Comparison of ENCODE assay signal across 20 cellular contexts in genomic region chr4:102757681-102758080, GRCh38. TPM values are rescaled to one million over a fixed set of nuclear protein-coding genes. Genes with fewer than 3 reads are reported as not detected.
A peak's percentile ranks its signal among the peaks of the same experiment; 100 is the strongest.
DNase-seq lines count a peak whose midpoint lies in the region; ATAC-seq and TF ChIP-seq lines count a peak whose summit lies in the region.
"Had no signal": no experiment of that assay in that cellular context is flagged by ENCODE, and none has a peak within 500 bp of the region (broad histone marks: within the 10 kb centered on the region; RNA-seq: fewer than 3 reads in every experiment).

No MANE protein-coding gene starts in this region.

- H3K56ac ChIP-seq in H9 (ENCODE audit: insufficient read length, low read depth, low read length): no peak overlapping the region

- no peak overlapping the region for H4K5ac ChIP-seq in H9 (ENCODE audit: insufficient read length, low read depth, low read length)

- no peaks in the 10 kb centered on the region for H3K4me1 ChIP-seq in H9 (ENCODE audit: insufficient read depth, low read length)

- H2AFZ ChIP-seq in H9 (ENCODE audit: low read length): no peak overlapping the region

- H3K4me1 Mint-ChIP-seq in H9: peaks cover 26% of the 10 kb centered on the region in 2 experiments
- H3K4me1 Mint-ChIP-seq in central memory CD8-positive, alpha-beta T cell: peaks cover 40% of the 10 kb centered on the region
- H3K4me1 Mint-ChIP-seq in naive B cell: peaks cover 34 to 58% (median 49%) of the 10 kb centered on the region in 3 donors
- H3K4me1 Mint-ChIP-seq in activated T-helper 1 cell treated with anti-CD3 and anti-CD28 coated beads, Interleukin-12 subunit alpha, Interleukin-12 subunit beta, Interleukin-2, Interleukin-4 antibody, amounts not matched to agents 30 ng/mL and 10 ng/mL and 1 ng/mL, durations not matched to agents 14 hours and 24 hours and 36 hours (ENCODE audit: low read depth): peaks cover 31% of the 10 kb centered on the region

- H2BK120ac ChIP-seq in H9 (ENCODE audit: low read depth, low read length, poor library complexity, severe bottlenecking): no peak overlapping the region

- no peak for TF ChIP-seq CTCF in H9 (conservative IDR thresholded peaks at IDR 0.05)

- H3K9ac ChIP-seq in H9 (ENCODE audit: extremely low read depth, insufficient read length, low read length): no peak overlapping the region

- no peaks in the 10 kb centered on the region for H3K27me3 ChIP-seq in H9 (ENCODE audit: insufficient read depth, low read length)
- H3K27me3 ChIP-seq: gastrocnemius medialis, right atrium auricular region had no signal

- H3K27ac ChIP-seq in H9 (ENCODE audit: insufficient read length, low read depth, low read length): no peak overlapping the region
- H3K27ac ChIP-seq: gastrocnemius medialis, right atrium auricular region, thoracic aorta had no signal

- H4K8ac ChIP-seq in H9 (replicated peaks; ENCODE audit: insufficient read length, low read depth, low read length): no peak overlapping the region

- no peak overlapping the region for H4K91ac ChIP-seq in H9 (ENCODE audit: insufficient read length, low read depth, low read length)

- H2BK12ac ChIP-seq in H9 (ENCODE audit: insufficient read length, low read depth, low read length): no peak overlapping the region

- no peak overlapping the region for H2BK15ac ChIP-seq in H9 (ENCODE audit: low read depth, low read length)

- ATAC-seq in central memory CD8-positive, alpha-beta T cell (replicated peaks; ENCODE audit: extremely low read depth, poor library complexity, severe bottlenecking): no peak
- ATAC-seq in naive B cell (ENCODE audit: low read depth in 2 of 2) (no peak), HG03045 (IDR thresholded peaks at IDR 0.05; ENCODE audit: unreplicated experiment) (no peak), HG02840 (IDR thresholded peaks at IDR 0.05; ENCODE audit: low FRiP score, unreplicated experiment) (no peak)
- ATAC-seq: activated CD8-positive, alpha-beta memory T cell treated with anti-CD3 and anti-CD28 coated beads, Interleukin-2, amount 10 ng/mL, durations not matched to agents 7 days and 5 days; gastrocnemius medialis had no signal

- no peaks in the 10 kb centered on the region for H4K20me1 ChIP-seq in H9 (ENCODE audit: control insufficient read depth, insufficient read depth, insufficient read length)

- intact Hi-C loops in activated T-helper 1 cell treated with anti-CD3 and anti-CD28 coated beads, Interleukin-12 subunit alpha, Interleukin-12 subunit beta, Interleukin-2, Interleukin-4 antibody, amounts not matched to agents 30 ng/mL and 10 ng/mL and 1 ng/mL, durations not matched to agents 14 hours and 24 hours and 36 hours (cut with micrococcal nuclease): no loop called here

- no peak overlapping the region for H3K23ac ChIP-seq in H9 (ENCODE audit: insufficient read length, low read depth, low read length)

- H3K27ac Mint-ChIP-seq in H9 (peak overlapping the region in 2 of 3 experiments; percentile 4 to 6; a peak in 3 of 7 replicates), naive B cell (peak overlapping the region; percentile 86 to 100 (median 98))
- H3K27ac Mint-ChIP-seq in central memory CD8-positive, alpha-beta T cell (ENCODE audit: low read depth): peak overlapping the region; percentile 16
- H3K27ac Mint-ChIP-seq in activated T-helper 1 cell treated with anti-CD3 and anti-CD28 coated beads, Interleukin-12 subunit alpha, Interleukin-12 subunit beta, Interleukin-2, Interleukin-4 antibody, amounts not matched to agents 30 ng/mL and 10 ng/mL and 1 ng/mL, durations not matched to agents 14 hours and 24 hours and 36 hours: no peak overlapping the region
- H3K27ac Mint-ChIP-seq: activated CD8-positive, alpha-beta memory T cell treated with anti-CD3 and anti-CD28 coated beads, Interleukin-2, amount 10 ng/mL, durations not matched to agents 7 days and 5 days had no signal

- no peak overlapping the region for H3K18ac ChIP-seq in H9 (ENCODE audit: insufficient read length, low read depth, low read length)

- H3K4me3 Mint-ChIP-seq in H9: no peak overlapping the region
- H3K4me3 Mint-ChIP-seq in central memory CD8-positive, alpha-beta T cell: no peak overlapping the region
- peak overlapping the region in 5 of 8 donors; percentile 1 to 92 (median 80) for H3K4me3 Mint-ChIP-seq in naive B cell
- no peak overlapping the region for H3K4me3 Mint-ChIP-seq in activated T-helper 1 cell treated with anti-CD3 and anti-CD28 coated beads, Interleukin-12 subunit alpha, Interleukin-12 subunit beta, Interleukin-2, Interleukin-4 antibody, amounts not matched to agents 30 ng/mL and 10 ng/mL and 1 ng/mL, durations not matched to agents 14 hours and 24 hours and 36 hours
- H3K4me3 Mint-ChIP-seq: activated CD8-positive, alpha-beta memory T cell treated with anti-CD3 and anti-CD28 coated beads, Interleukin-2, amount 10 ng/mL, durations not matched to agents 7 days and 5 days had no signal

- H3K79me1 ChIP-seq in H9 (ENCODE audit: insufficient read depth, low read depth, low read length, poor library complexity, severe bottlenecking): peaks cover 2% of the 10 kb centered on the region

- peak; percentile 19 for DNase-seq in CD1c-positive myeloid dendritic cell (ENCODE audit: extremely low spot score)
- DNase-seq in H9: no peak
- no peak for DNase-seq in central memory CD8-positive, alpha-beta T cell (ENCODE audit: low spot score in 2 of 2)
- DNase-seq in naive B cell: no peak
- no peak for DNase-seq in activated T-cell treated with anti-CD3 and anti-CD28 coated beads for 4 hours
- no peak for DNase-seq in activated T-helper 1 cell treated with anti-CD3 and anti-CD28 coated beads, Interleukin-12 subunit alpha, Interleukin-12 subunit beta, Interleukin-2, Interleukin-4 antibody, amounts not matched to agents 30 ng/mL and 10 ng/mL and 1 ng/mL, durations not matched to agents 14 hours and 24 hours and 36 hours (ENCODE audit: low spot score)
- DNase-seq: activated CD4-positive, alpha-beta T cell treated with anti-CD3 and anti-CD28 coated beads for 1 hour; activated CD8-positive, alpha-beta memory T cell treated with anti-CD3 and anti-CD28 coated beads, Interleukin-2, amount 10 ng/mL, durations not matched to agents 7 days and 5 days; activated gamma-delta T cell treated with Interleukin-2 at 50 U/mL for 16 hours; DND-41; gastrocnemius medialis; Kasumi-1; NCI-H2171 treated with DMSO at 0.1 percent for 48 hours; SIG-M5; stimulated activated CD4-positive, alpha-beta T cell treated with anti-CD3 and anti-CD28 coated beads, Interleukin-1b, Interleukin-23, amount 100 ng/mL, for 48 hours; T-helper 2 cell had no signal

- H3K79me2 ChIP-seq in H9 (ENCODE audit: insufficient read depth, low read length): peaks cover 10% of the 10 kb centered on the region; the same call in 1 of the 2 replicates

- no peak overlapping the region for H3K4me2 ChIP-seq in H9 (ENCODE audit: insufficient read depth, insufficient read length, low read length)

- peaks cover 6% of the 10 kb centered on the region for H3K27me3 Mint-ChIP-seq in H9 (ENCODE audit: low read depth)
- H3K27me3 Mint-ChIP-seq in central memory CD8-positive, alpha-beta T cell: no peaks in the 10 kb centered on the region
- no peaks in the 10 kb centered on the region for H3K27me3 Mint-ChIP-seq in naive B cell
- H3K27me3 Mint-ChIP-seq in activated T-helper 1 cell treated with anti-CD3 and anti-CD28 coated beads, Interleukin-12 subunit alpha, Interleukin-12 subunit beta, Interleukin-2, Interleukin-4 antibody, amounts not matched to agents 30 ng/mL and 10 ng/mL and 1 ng/mL, durations not matched to agents 14 hours and 24 hours and 36 hours (ENCODE audit: insufficient read depth): peaks cover 3% of the 10 kb centered on the region

- no CpG with 5 or more reads among the region's 1 CpG for WGBS in H9 (ENCODE audit: extremely low coverage, insufficient read length, low lambda C conversion rate)

- H3T11ph ChIP-seq in H9 (ENCODE audit: low read length): no peak overlapping the region

- no peak overlapping the region for H2AK5ac ChIP-seq in H9 (ENCODE audit: insufficient read length, low read length)

- H2BK5ac ChIP-seq in H9 (ENCODE audit: insufficient read length, low read length): no peak overlapping the region

- H2BK20ac ChIP-seq in H9 (ENCODE audit: low read depth, low read length, poor library complexity, severe bottlenecking): no peak overlapping the region

- no peaks in the 10 kb centered on the region for H3K9me3 ChIP-seq in H9 (ENCODE audit: control insufficient read depth, low read depth, low read length)
- H3K9me3 ChIP-seq: gastrocnemius medialis, right atrium auricular region, thoracic aorta had no signal

- peaks cover 14% of the 10 kb centered on the region for H3K23me2 ChIP-seq in H9 (ENCODE audit: insufficient read length, low read depth, low read length, poor library complexity, severe bottlenecking)

- no peak overlapping the region for H3K14ac ChIP-seq in H9 (ENCODE audit: insufficient read depth, low read length)

- peaks cover 3 to 4% of the 10 kb centered on the region in 2 experiments; a peak in 3 of 5 replicates for H3K9me3 Mint-ChIP-seq in H9
- no peaks in the 10 kb centered on the region for H3K9me3 Mint-ChIP-seq in central memory CD8-positive, alpha-beta T cell
- peaks cover 0 to 4% (median 0%) of the 10 kb centered on the region in 7 donors for H3K9me3 Mint-ChIP-seq in naive B cell
- no peaks in the 10 kb centered on the region for H3K9me3 Mint-ChIP-seq in activated T-helper 1 cell treated with anti-CD3 and anti-CD28 coated beads, Interleukin-12 subunit alpha, Interleukin-12 subunit beta, Interleukin-2, Interleukin-4 antibody, amounts not matched to agents 30 ng/mL and 10 ng/mL and 1 ng/mL, durations not matched to agents 14 hours and 24 hours and 36 hours

- H3K36me3 Mint-ChIP-seq in H9 (ENCODE audit: insufficient read depth in 1 of 3, low read depth in 3 of 3) (peaks cover 4 to 12% (median 6%) of the 10 kb centered on the region in 3 experiments), naive B cell (peaks cover 0 to 8% of the 10 kb centered on the region in 2 donors)
- peaks cover 11% of the 10 kb centered on the region for H3K36me3 Mint-ChIP-seq in central memory CD8-positive, alpha-beta T cell (ENCODE audit: insufficient read depth)
- H3K36me3 Mint-ChIP-seq in activated T-helper 1 cell treated with anti-CD3 and anti-CD28 coated beads, Interleukin-12 subunit alpha, Interleukin-12 subunit beta, Interleukin-2, Interleukin-4 antibody, amounts not matched to agents 30 ng/mL and 10 ng/mL and 1 ng/mL, durations not matched to agents 14 hours and 24 hours and 36 hours (ENCODE audit: low read depth): peaks cover 10% of the 10 kb centered on the region

- no peak overlapping the region for H3K4ac ChIP-seq in H9 (ENCODE audit: low read depth, low read length)

RNA-seq across cellular contexts. Expression of gene MANBA, which starts 3.1 kb away (rescaled TPM):
- total RNA-seq in H9 (2021): 21.4 and 22.0 TPM in 2 replicates
- 10 to 100 TPM; 53.2 to 65.9 (median 55.0) TPM for polyA plus RNA-seq in naive B cell (ENCODE audit: low read depth in 6 of 6)
- total RNA-seq in activated T-helper 1 cell treated with anti-CD3 and anti-CD28 coated beads, Interleukin-12 subunit alpha, Interleukin-12 subunit beta, Interleukin-2, Interleukin-4 antibody, amounts not matched to agents 30 ng/mL and 10 ng/mL and 1 ng/mL, durations not matched to agents 14 hours and 24 hours and 36 hours: 7.5 and 8.0 TPM in 2 replicates

Comparison
In these comparisons a context has a peak if more than half of its experiments do, and no peak if none do; other contexts are left out.
1. H3K4me3 Mint-ChIP-seq: peak in naive B cell (5 of 8); none in H9 (0 of 2), central memory CD8-positive, alpha-beta T cell (single experiment) and activated T-helper 1 cell treated with anti-CD3 and anti-CD28 coated beads, Interleukin-12 subunit alpha, Interleukin-12 subunit beta, Interleukin-2, Interleukin-4 antibody, amounts not matched to agents 30 ng/mL and 10 ng/mL and 1 ng/mL, durations not matched to agents 14 hours and 24 hours and 36 hours (single experiment).